ENCODE assay signal across 1 cellular context in the genomic region with DNA sequence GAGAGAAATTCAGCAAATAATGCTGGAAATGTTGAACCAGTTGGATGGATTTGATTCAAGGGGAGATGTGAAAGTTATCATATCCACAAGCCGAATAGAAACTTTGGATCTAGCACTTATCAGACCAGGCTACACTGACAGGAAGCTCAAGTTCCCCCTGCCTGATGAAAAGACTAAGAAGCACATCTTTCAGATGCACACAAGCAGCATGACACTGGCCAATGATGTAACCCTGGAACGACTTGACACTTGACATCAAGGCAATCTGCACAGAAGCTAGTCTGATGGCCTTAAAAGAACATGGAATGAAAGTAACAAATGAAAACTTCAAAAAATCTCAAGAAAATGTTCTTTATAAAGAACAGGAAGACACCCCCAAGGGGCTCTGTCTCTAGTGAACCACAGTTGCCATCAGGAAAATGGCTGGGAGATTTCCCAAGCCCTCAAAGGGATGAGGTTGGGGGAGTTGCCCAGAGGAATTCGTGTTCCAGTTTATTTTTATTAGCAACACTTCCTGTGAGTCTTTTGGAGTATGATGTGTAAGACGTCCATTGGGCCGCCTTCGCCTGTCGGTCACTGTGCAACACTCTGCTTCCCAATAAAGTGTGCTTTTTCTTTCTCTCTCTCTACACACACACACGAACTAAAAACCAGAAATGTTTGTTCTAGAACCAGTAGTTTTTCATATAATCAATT.
TF ChIP-seq lines count a peak whose summit lies in the region.

No MANE protein-coding gene starts in this region.

TF ChIP-seq in K562, 482 proteins besides CTCF, POLR2A, EP300 and RAD21 (continued from another document):
- TF ChIP-seq, protein P1, sequence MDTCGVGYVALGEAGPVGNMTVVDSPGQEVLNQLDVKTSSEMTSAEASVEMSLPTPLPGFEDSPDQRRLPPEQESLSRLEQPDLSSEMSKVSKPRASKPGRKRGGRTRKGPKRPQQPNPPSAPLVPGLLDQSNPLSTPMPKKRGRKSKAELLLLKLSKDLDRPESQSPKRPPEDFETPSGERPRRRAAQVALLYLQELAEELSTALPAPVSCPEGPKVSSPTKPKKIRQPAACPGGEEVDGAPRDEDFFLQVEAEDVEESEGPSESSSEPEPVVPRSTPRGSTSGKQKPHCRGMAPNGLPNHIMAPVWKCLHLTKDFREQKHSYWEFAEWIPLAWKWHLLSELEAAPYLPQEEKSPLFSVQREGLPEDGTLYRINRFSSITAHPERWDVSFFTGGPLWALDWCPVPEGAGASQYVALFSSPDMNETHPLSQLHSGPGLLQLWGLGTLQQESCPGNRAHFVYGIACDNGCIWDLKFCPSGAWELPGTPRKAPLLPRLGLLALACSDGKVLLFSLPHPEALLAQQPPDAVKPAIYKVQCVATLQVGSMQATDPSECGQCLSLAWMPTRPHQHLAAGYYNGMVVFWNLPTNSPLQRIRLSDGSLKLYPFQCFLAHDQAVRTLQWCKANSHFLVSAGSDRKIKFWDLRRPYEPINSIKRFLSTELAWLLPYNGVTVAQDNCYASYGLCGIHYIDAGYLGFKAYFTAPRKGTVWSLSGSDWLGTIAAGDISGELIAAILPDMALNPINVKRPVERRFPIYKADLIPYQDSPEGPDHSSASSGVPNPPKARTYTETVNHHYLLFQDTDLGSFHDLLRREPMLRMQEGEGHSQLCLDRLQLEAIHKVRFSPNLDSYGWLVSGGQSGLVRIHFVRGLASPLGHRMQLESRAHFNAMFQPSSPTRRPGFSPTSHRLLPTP (IDR thresholded peaks at IDR 0.05; ENCODE audit: borderline replicate concordance, extremely low read depth, insufficient read length) = no peak
- TF ChIP-seq, protein P2, sequence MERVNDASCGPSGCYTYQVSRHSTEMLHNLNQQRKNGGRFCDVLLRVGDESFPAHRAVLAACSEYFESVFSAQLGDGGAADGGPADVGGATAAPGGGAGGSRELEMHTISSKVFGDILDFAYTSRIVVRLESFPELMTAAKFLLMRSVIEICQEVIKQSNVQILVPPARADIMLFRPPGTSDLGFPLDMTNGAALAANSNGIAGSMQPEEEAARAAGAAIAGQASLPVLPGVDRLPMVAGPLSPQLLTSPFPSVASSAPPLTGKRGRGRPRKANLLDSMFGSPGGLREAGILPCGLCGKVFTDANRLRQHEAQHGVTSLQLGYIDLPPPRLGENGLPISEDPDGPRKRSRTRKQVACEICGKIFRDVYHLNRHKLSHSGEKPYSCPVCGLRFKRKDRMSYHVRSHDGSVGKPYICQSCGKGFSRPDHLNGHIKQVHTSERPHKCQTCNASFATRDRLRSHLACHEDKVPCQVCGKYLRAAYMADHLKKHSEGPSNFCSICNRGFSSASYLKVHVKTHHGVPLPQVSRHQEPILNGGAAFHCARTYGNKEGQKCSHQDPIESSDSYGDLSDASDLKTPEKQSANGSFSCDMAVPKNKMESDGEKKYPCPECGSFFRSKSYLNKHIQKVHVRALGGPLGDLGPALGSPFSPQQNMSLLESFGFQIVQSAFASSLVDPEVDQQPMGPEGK (CRISPR knock-in tag; IDR thresholded peaks at IDR 0.05; ENCODE audit: borderline replicate concordance) = no peak
- TF ChIP-seq ZNF24 (IDR thresholded peaks at IDR 0.05) = no peak
- no peak for TF ChIP-seq ESRRB (CRISPR knock-in tag; IDR thresholded peaks at IDR 0.05; ENCODE audit: borderline replicate concordance)
- no peak for TF ChIP-seq PTTG1 (tag; IDR thresholded peaks at IDR 0.05; ENCODE audit: low read depth)
- TF ChIP-seq ADNP (tag; IDR thresholded peaks at IDR 0.05) = no peak
- TF ChIP-seq ZNF239 (CRISPR knock-in tag; IDR thresholded peaks at IDR 0.05) = no peak
- TF ChIP-seq E2F3 (CRISPR knock-in tag; IDR thresholded peaks at IDR 0.05) = no peak
- TF ChIP-seq CXXC5 (CRISPR knock-in tag; IDR thresholded peaks at IDR 0.05) = no peak
- TF ChIP-seq, protein P3, sequence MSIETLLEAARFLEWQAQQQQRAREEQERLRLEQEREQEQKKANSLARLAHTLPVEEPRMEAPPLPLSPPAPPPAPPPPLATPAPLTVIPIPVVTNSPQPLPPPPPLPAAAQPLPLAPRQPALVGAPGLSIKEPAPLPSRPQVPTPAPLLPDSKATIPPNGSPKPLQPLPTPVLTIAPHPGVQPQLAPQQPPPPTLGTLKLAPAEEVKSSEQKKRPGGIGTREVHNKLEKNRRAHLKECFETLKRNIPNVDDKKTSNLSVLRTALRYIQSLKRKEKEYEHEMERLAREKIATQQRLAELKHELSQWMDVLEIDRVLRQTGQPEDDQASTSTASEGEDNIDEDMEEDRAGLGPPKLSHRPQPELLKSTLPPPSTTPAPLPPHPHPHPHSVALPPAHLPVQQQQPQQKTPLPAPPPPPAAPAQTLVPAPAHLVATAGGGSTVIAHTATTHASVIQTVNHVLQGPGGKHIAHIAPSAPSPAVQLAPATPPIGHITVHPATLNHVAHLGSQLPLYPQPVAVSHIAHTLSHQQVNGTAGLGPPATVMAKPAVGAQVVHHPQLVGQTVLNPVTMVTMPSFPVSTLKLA (conservative IDR thresholded peaks at IDR 0.05) = no peak
- TF ChIP-seq, protein P4, sequence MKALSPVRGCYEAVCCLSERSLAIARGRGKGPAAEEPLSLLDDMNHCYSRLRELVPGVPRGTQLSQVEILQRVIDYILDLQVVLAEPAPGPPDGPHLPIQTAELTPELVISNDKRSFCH (CRISPR knock-in tag; IDR thresholded peaks at IDR 0.05) = no peak
- TF ChIP-seq, protein P4 (tag; IDR thresholded peaks at IDR 0.05) = no peak
- TF ChIP-seq, protein P5, sequence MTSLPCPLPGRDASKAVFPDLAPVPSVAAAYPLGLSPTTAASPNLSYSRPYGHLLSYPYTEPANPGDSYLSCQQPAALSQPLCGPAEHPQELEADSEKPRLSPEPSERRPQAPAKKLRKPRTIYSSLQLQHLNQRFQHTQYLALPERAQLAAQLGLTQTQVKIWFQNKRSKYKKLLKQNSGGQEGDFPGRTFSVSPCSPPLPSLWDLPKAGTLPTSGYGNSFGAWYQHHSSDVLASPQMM (CRISPR knock-in tag; IDR thresholded peaks at IDR 0.05) = no peak
- TF ChIP-seq HMG20A (CRISPR knock-in tag; conservative IDR thresholded peaks at IDR 0.05) = no peak
- TF ChIP-seq, protein P6, sequence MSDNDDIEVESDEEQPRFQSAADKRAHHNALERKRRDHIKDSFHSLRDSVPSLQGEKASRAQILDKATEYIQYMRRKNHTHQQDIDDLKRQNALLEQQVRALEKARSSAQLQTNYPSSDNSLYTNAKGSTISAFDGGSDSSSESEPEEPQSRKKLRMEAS (CRISPR knock-in tag; IDR thresholded peaks at IDR 0.05) = no peak
- TF ChIP-seq TRIM28 (IDR thresholded peaks at IDR 0.05) = no peak
- no peak for TF ChIP-seq STAG1 (CRISPR knock-in tag; IDR thresholded peaks at IDR 0.05; ENCODE audit: borderline replicate concordance)
- TF ChIP-seq BCOR (IDR thresholded peaks at IDR 0.05) = no peak
- no peak for TF ChIP-seq CBX5 (IDR thresholded peaks at IDR 0.05; ENCODE audit: borderline replicate concordance, low read depth)
TF ChIP-seq in K562: peak in this region for 0.
